2 cellular contexts compared by ENCODE assay signal in the genomic region with DNA sequence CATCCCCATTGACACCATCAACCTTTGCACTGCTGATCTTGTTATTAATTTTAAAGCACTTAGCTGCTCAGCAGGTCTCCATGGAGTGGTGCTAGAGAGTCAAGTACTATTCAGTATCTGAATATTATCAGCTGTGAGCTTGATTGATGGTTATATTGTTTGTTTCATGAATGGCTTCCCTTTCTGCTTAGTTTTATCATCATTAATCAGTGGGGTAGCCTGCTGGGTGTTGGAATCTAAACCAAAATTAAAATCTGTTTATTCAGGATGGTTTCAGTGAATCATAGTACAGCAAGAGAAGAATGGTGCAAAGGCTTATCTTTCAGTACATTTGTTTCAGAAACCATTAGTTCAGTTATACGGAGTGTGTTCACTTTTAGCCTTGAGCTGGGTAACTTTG.
A peak's percentile ranks its signal among the peaks of the same experiment; 100 is the strongest.
TF ChIP-seq lines count a peak whose summit lies in the region.

No MANE protein-coding gene starts in this region.

TF ChIP-seq in HCT116, 20 proteins besides CTCF, POLR2A, EP300 and RAD21:
- TF ChIP-seq, protein P1, sequence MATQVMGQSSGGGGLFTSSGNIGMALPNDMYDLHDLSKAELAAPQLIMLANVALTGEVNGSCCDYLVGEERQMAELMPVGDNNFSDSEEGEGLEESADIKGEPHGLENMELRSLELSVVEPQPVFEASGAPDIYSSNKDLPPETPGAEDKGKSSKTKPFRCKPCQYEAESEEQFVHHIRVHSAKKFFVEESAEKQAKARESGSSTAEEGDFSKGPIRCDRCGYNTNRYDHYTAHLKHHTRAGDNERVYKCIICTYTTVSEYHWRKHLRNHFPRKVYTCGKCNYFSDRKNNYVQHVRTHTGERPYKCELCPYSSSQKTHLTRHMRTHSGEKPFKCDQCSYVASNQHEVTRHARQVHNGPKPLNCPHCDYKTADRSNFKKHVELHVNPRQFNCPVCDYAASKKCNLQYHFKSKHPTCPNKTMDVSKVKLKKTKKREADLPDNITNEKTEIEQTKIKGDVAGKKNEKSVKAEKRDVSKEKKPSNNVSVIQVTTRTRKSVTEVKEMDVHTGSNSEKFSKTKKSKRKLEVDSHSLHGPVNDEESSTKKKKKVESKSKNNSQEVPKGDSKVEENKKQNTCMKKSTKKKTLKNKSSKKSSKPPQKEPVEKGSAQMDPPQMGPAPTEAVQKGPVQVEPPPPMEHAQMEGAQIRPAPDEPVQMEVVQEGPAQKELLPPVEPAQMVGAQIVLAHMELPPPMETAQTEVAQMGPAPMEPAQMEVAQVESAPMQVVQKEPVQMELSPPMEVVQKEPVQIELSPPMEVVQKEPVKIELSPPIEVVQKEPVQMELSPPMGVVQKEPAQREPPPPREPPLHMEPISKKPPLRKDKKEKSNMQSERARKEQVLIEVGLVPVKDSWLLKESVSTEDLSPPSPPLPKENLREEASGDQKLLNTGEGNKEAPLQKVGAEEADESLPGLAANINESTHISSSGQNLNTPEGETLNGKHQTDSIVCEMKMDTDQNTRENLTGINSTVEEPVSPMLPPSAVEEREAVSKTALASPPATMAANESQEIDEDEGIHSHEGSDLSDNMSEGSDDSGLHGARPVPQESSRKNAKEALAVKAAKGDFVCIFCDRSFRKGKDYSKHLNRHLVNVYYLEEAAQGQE (IDR thresholded peaks at IDR 0.05; ENCODE audit: low read depth), result no peak
- TF ChIP-seq SP1 (IDR thresholded peaks at IDR 0.05; ENCODE audit: low read depth) (no peak), ZNF274 (IDR thresholded peaks at IDR 0.05; ENCODE audit: low read depth, low read length) (no peak), TCF7L2 (IDR thresholded peaks at IDR 0.05; ENCODE audit: borderline replicate concordance, extremely low read depth, insufficient read depth, insufficient read length) (no peak), CEBPB (IDR thresholded peaks at IDR 0.05; ENCODE audit: low read depth) (no peak), JUND (IDR thresholded peaks at IDR 0.05) (no peak), ELF1 (IDR thresholded peaks at IDR 0.05; ENCODE audit: borderline replicate concordance, low read depth) (no peak)
- TF ChIP-seq, protein P2, sequence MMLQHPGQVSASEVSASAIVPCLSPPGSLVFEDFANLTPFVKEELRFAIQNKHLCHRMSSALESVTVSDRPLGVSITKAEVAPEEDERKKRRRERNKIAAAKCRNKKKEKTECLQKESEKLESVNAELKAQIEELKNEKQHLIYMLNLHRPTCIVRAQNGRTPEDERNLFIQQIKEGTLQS (IDR thresholded peaks at IDR 0.05), result no peak

TF ChIP-seq in GM12878, 131 proteins besides CTCF, POLR2A, EP300 and RAD21:
- no peak for TF ChIP-seq TCF12 (IDR thresholded peaks at IDR 0.05; ENCODE audit: low read depth, low read length)
- TF ChIP-seq, protein P3, sequence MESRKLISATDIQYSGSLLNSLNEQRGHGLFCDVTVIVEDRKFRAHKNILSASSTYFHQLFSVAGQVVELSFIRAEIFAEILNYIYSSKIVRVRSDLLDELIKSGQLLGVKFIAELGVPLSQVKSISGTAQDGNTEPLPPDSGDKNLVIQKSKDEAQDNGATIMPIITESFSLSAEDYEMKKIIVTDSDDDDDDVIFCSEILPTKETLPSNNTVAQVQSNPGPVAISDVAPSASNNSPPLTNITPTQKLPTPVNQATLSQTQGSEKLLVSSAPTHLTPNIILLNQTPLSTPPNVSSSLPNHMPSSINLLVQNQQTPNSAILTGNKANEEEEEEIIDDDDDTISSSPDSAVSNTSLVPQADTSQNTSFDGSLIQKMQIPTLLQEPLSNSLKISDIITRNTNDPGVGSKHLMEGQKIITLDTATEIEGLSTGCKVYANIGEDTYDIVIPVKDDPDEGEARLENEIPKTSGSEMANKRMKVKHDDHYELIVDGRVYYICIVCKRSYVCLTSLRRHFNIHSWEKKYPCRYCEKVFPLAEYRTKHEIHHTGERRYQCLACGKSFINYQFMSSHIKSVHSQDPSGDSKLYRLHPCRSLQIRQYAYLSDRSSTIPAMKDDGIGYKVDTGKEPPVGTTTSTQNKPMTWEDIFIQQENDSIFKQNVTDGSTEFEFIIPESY (IDR thresholded peaks at IDR 0.05), result no peak
- TF ChIP-seq MYB (IDR thresholded peaks at IDR 0.05; ENCODE audit: borderline replicate concordance, low read depth, low read length), result no peak
- TF ChIP-seq EGR1 (IDR thresholded peaks at IDR 0.05; ENCODE audit: borderline replicate concordance in 1 of 2, low read depth in 2 of 2, low read length in 2 of 2), result no peak
- no peak for TF ChIP-seq SREBF2 (IDR thresholded peaks at IDR 0.05; ENCODE audit: low read length)
- TF ChIP-seq CHD1 (IDR thresholded peaks at IDR 0.05; ENCODE audit: low read depth, low read length), result no peak
- TF ChIP-seq RAD51 (IDR thresholded peaks at IDR 0.05), result no peak
- no peak for TF ChIP-seq MYC (IDR thresholded peaks at IDR 0.05; ENCODE audit: insufficient read depth, insufficient read length, insufficient replicate concordance, low read length, severe bottlenecking)
- no peak for TF ChIP-seq KAT2A (conservative IDR thresholded peaks at IDR 0.05; ENCODE audit: control insufficient read depth, low read depth, low read length)
- TF ChIP-seq YY1 (IDR thresholded peaks at IDR 0.05; ENCODE audit: low read depth, low read length), result 0 out of 2 replicates have a peak, but pooled peaks have one; percentile 22
- TF ChIP-seq, protein P4, sequence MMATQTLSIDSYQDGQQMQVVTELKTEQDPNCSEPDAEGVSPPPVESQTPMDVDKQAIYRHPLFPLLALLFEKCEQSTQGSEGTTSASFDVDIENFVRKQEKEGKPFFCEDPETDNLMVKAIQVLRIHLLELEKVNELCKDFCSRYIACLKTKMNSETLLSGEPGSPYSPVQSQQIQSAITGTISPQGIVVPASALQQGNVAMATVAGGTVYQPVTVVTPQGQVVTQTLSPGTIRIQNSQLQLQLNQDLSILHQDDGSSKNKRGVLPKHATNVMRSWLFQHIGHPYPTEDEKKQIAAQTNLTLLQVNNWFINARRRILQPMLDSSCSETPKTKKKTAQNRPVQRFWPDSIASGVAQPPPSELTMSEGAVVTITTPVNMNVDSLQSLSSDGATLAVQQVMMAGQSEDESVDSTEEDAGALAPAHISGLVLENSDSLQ (IDR thresholded peaks at IDR 0.05), result peak; percentile 77
- no peak for TF ChIP-seq POLR2AphosphoS2 (IDR thresholded peaks at IDR 0.05; ENCODE audit: low read depth, low read length)
- TF ChIP-seq SMC3 (IDR thresholded peaks at IDR 0.05; ENCODE audit: borderline replicate concordance, low read length), result peak; percentile 97
- no peak for TF ChIP-seq BACH1 (IDR thresholded peaks at IDR 0.05; ENCODE audit: borderline replicate concordance)
- TF ChIP-seq, protein P5, sequence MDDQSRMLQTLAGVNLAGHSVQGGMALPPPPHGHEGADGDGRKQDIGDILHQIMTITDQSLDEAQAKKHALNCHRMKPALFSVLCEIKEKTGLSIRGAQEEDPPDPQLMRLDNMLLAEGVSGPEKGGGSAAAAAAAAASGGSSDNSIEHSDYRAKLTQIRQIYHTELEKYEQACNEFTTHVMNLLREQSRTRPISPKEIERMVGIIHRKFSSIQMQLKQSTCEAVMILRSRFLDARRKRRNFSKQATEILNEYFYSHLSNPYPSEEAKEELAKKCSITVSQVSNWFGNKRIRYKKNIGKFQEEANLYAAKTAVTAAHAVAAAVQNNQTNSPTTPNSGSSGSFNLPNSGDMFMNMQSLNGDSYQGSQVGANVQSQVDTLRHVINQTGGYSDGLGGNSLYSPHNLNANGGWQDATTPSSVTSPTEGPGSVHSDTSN (IDR thresholded peaks at IDR 0.05; ENCODE audit: insufficient replicate concordance, low read depth, low read length), result peak; percentile 57
- TF ChIP-seq, protein P6, sequence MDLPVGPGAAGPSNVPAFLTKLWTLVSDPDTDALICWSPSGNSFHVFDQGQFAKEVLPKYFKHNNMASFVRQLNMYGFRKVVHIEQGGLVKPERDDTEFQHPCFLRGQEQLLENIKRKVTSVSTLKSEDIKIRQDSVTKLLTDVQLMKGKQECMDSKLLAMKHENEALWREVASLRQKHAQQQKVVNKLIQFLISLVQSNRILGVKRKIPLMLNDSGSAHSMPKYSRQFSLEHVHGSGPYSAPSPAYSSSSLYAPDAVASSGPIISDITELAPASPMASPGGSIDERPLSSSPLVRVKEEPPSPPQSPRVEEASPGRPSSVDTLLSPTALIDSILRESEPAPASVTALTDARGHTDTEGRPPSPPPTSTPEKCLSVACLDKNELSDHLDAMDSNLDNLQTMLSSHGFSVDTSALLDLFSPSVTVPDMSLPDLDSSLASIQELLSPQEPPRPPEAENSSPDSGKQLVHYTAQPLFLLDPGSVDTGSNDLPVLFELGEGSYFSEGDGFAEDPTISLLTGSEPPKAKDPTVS (IDR thresholded peaks at IDR 0.05; ENCODE audit: low read depth, low read length), result no peak
